ENCODE assay signal across 20 cellular contexts in the genomic region with DNA sequence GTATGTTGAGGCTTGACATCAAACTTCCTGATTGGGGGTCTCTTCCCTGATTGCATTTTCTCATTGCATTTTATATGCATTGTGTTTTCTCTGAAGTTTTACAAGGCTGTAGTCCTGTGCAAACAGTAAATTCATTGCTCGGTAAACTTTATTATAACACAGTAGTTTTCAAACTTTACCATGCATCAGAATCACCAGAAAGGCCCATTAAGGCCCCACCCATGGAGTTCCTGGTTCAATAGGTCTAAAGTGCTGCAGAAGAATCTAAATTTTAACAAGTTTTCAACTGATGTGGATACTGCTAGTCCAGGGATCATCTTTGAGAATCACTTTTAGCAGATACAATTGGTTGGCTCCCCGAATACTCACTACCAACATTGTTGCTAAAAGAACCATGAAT.
DNase-seq lines count a peak whose midpoint lies in the region; ATAC-seq and TF ChIP-seq lines count a peak whose summit lies in the region.
"Had no signal": no experiment of that assay in that cellular context is flagged by ENCODE, and none has a peak within 500 bp of the region (broad histone marks: within the 10 kb centered on the region; RNA-seq: fewer than 3 reads in every experiment).

No MANE protein-coding gene starts in this region.

- H3K4me3 ChIP-seq in Karpas-422 (ENCODE audit: low read length), result no peak overlapping the region
- H3K4me3 ChIP-seq in colonic mucosa, result no peak overlapping the region
- H3K4me3 ChIP-seq in mucosa of descending colon, result no peak overlapping the region
- H3K4me3 ChIP-seq: A549; BLaER1 treated with 17β-estradiol and CSF1 and Interleukin-3, amounts not matched to agents 10 nM and 100 nM; GM12878 had no signal

- no peaks in the 10 kb centered on the region for H3K36me3 ChIP-seq in Karpas-422 (ENCODE audit: insufficient read depth, low read length)
- no peaks in the 10 kb centered on the region for H3K36me3 ChIP-seq in colonic mucosa
- no peaks in the 10 kb centered on the region for H3K36me3 ChIP-seq in mucosa of descending colon (ENCODE audit: low read depth)
- H3K36me3 ChIP-seq: BLaER1 treated with 17β-estradiol and CSF1 and Interleukin-3, amounts not matched to agents 10 nM and 100 nM had no signal

- peak; percentile 87 for ATAC-seq in mucosa of descending colon
- ATAC-seq in GM18517 (IDR thresholded peaks at IDR 0.05; ENCODE audit: unreplicated experiment), result no peak
- ATAC-seq: A549; CD8-positive, alpha-beta T cell; GM12878 had no signal

- H3K9me3 ChIP-seq in Karpas-422 (ENCODE audit: low read length) (no peaks in the 10 kb centered on the region), colonic mucosa (no peaks in the 10 kb centered on the region), mucosa of descending colon (no peaks in the 10 kb centered on the region)
- H3K9me3 ChIP-seq: A549; BLaER1 treated with 17β-estradiol and CSF1 and Interleukin-3, amounts not matched to agents 10 nM and 100 nM had no signal

- H3K9me2 ChIP-seq in Karpas-422 (replicated peaks; ENCODE audit: insufficient read depth, low read length), result no peaks in the 10 kb centered on the region

- TF ChIP-seq CTCF in colonic mucosa (IDR thresholded peaks at IDR 0.05) (no peak), mucosa of descending colon (IDR thresholded peaks at IDR 0.05) (no peak)

- H3K4me1 ChIP-seq in Karpas-422 (ENCODE audit: low read length) (peaks cover 18% of the 10 kb centered on the region), colonic mucosa (no peaks in the 10 kb centered on the region), mucosa of descending colon (ENCODE audit: low read depth) (peaks cover 7% of the 10 kb centered on the region)
- H3K4me1 ChIP-seq: A549; BLaER1 treated with 17β-estradiol and CSF1 and Interleukin-3, amounts not matched to agents 10 nM and 100 nM had no signal

- H3K79me2 ChIP-seq in Karpas-422 (ENCODE audit: low read length), result no peaks in the 10 kb centered on the region

- H3K4me2 ChIP-seq in Karpas-422 (ENCODE audit: low read depth, low read length, poor library complexity, severe bottlenecking), result no peak overlapping the region
- H3K4me2 ChIP-seq: A549; BLaER1 treated with 17β-estradiol and CSF1 and Interleukin-3, amounts not matched to agents 10 nM and 100 nM had no signal

- H3K27ac ChIP-seq in Karpas-422 (ENCODE audit: low read length) (no peak overlapping the region), colonic mucosa (no peak overlapping the region)
- H3K27ac ChIP-seq: 22Rv1; A549; BLaER1 treated with 17β-estradiol and CSF1 and Interleukin-3, amounts not matched to agents 10 nM and 100 nM; C4-2B had no signal

- no peak for DNase-seq in Karpas-422
- DNase-seq in colonic mucosa, result peak; percentile 32
- DNase-seq in mucosa of descending colon, result peak in 1 of 3 donors; percentile 68
- DNase-seq in globus pallidus (ENCODE audit: low spot score), result no peak
- DNase-seq: AML-193; CD4-positive, alpha-beta T cell; CD8-positive, alpha-beta T cell; DMS 273 treated with DMSO at 0.1 percent for 48 hours; DMS153; DMS53; DMS79; DND-41; EL; GDM1 had no signal

- H3K9ac ChIP-seq in Karpas-422 (ENCODE audit: low read length), result no peak overlapping the region
- no peak overlapping the region for H3K9ac ChIP-seq in colonic mucosa (ENCODE audit: low read depth in 2 of 2, low read length in 2 of 2)
- H3K9ac ChIP-seq: BLaER1 treated with 17β-estradiol and CSF1 and Interleukin-3, amounts not matched to agents 10 nM and 100 nM had no signal

- 0 out of 2 replicates have a peak overlapping the region, but pooled peaks have one; percentile 58 for H2AFZ ChIP-seq in Karpas-422 (ENCODE audit: low read length)

- H3K27me3 ChIP-seq in Karpas-422 (ENCODE audit: low read length), result no peaks in the 10 kb centered on the region
- no peaks in the 10 kb centered on the region for H3K27me3 ChIP-seq in colonic mucosa
- H3K27me3 ChIP-seq: BLaER1 treated with 17β-estradiol and CSF1 and Interleukin-3, amounts not matched to agents 10 nM and 100 nM had no signal

- intact Hi-C loops in colonic mucosa (cut with DNase I), result no loop called here
- intact Hi-C loops in mucosa of descending colon (cut with DNase I, micrococcal nuclease), result no loop called here

- no peaks in the 10 kb centered on the region for H4K20me1 ChIP-seq in Karpas-422 (ENCODE audit: insufficient read depth, low read depth, low read length)
- H4K20me1 ChIP-seq: BLaER1 treated with 17β-estradiol and CSF1 and Interleukin-3, amounts not matched to agents 10 nM and 100 nM had no signal
